ENCODE assay signal across 21 cellular contexts in genomic region chr17:50469671-50470305, GRCh38. TPM values are rescaled to one million over a fixed set of nuclear protein-coding genes. Genes with fewer than 3 reads are reported as not detected.
DNase-seq lines count a peak whose midpoint lies in the region; ATAC-seq and TF ChIP-seq lines count a peak whose summit lies in the region.
"Had no signal": no experiment of that assay in that cellular context is flagged by ENCODE, and none has a peak within 500 bp of the region (broad histone marks: within the 10 kb centered on the region; RNA-seq: fewer than 3 reads in every experiment).

No MANE protein-coding gene starts in this region.

- peaks cover 37% of the 10 kb centered on the region for H3K27me3 Mint-ChIP-seq in GM23338 (ENCODE audit: insufficient read depth, low read depth, poor library complexity)
- H3K27me3 Mint-ChIP-seq in central memory CD8-positive, alpha-beta T cell, result peaks cover 31% of the 10 kb centered on the region
- peaks cover 14% of the 10 kb centered on the region for H3K27me3 Mint-ChIP-seq in activated CD4-positive, alpha-beta T cell treated with anti-CD3 and anti-CD28 coated beads, Interleukin-2, amount 10 ng/mL, durations not matched to agents 7 days and 5 days

- DNase-seq in GM23338 (ENCODE audit: low spot score), result peak; percentile 31
- DNase-seq in central memory CD8-positive, alpha-beta T cell (ENCODE audit: low spot score in 2 of 2), result no peak
- no peak for DNase-seq in AML-193 (lab: John Stamatoyannopoulos, UW)
- no peak for DNase-seq in Right ventricle myocardium superior
- DNase-seq in activated CD4-positive, alpha-beta T cell treated with anti-CD3 and anti-CD28 coated beads, Interleukin-2, amount 10 ng/mL, durations not matched to agents 7 days and 5 days, result no peak
- DNase-seq: activated CD4-positive, alpha-beta T cell treated with anti-CD3 and anti-CD28 coated beads, Interleukin-2, amount 10 ng/mL, durations not matched to agents 24 days and 14 days; DMS 273 treated with DMSO at 0.1 percent for 48 hours; KBM-7; MV-4-11; NCI-H187 treated with DMSO at 0.1 percent for 48 hours; T-cell had no signal

- peaks cover 7% of the 10 kb centered on the region; the same call in 1 of the 2 replicates for H4K20me1 ChIP-seq in GM23338 (replicated peaks; ENCODE audit: insufficient read depth)

- no peak overlapping the region for H3K27ac Mint-ChIP-seq in GM23338
- no peak overlapping the region for H3K27ac Mint-ChIP-seq in central memory CD8-positive, alpha-beta T cell (ENCODE audit: low read depth)
- no peak overlapping the region for H3K27ac Mint-ChIP-seq in activated CD4-positive, alpha-beta T cell treated with anti-CD3 and anti-CD28 coated beads, Interleukin-2, amount 10 ng/mL, durations not matched to agents 7 days and 5 days
- H3K27ac Mint-ChIP-seq: activated CD4-positive, alpha-beta T cell treated with anti-CD3 and anti-CD28 coated beads, Interleukin-2, amount 10 ng/mL, durations not matched to agents 24 days and 14 days; activated T-helper 17 cell treated with anti-CD3 and anti-CD28 coated beads, Interleukin-2, amount 50 U/mL, for 72 hours; T-cell had no signal

- H3K36me3 Mint-ChIP-seq in GM23338 (ENCODE audit: low read depth), result peaks cover 4% of the 10 kb centered on the region; the same call in 1 of the 3 replicates
- peaks cover 2% of the 10 kb centered on the region for H3K36me3 Mint-ChIP-seq in central memory CD8-positive, alpha-beta T cell (ENCODE audit: insufficient read depth)
- no peaks in the 10 kb centered on the region for H3K36me3 Mint-ChIP-seq in activated CD4-positive, alpha-beta T cell treated with anti-CD3 and anti-CD28 coated beads, Interleukin-2, amount 10 ng/mL, durations not matched to agents 7 days and 5 days (ENCODE audit: low read depth)

- POLR2A ChIA-PET in activated CD4-positive, alpha-beta T cell treated with anti-CD3 and anti-CD28 coated beads, Interleukin-2, amount 10 ng/mL, durations not matched to agents 7 days and 5 days (lab: Charles Lee), result no interaction called here

- H3K9me2 ChIP-seq in GM23338 (ENCODE audit: insufficient read depth), result no peaks in the 10 kb centered on the region

- H3F3A ChIP-seq in GM23338 (replicated peaks; ENCODE audit: low read depth), result 0 out of 2 replicates have a peak, but pooled peaks cover 4% of the 10 kb centered on the region

- H3K4me1 Mint-ChIP-seq in GM23338, result peaks cover 21% of the 10 kb centered on the region
- H3K4me1 Mint-ChIP-seq in central memory CD8-positive, alpha-beta T cell, result peaks cover 20% of the 10 kb centered on the region
- H3K4me1 Mint-ChIP-seq in activated CD4-positive, alpha-beta T cell treated with anti-CD3 and anti-CD28 coated beads, Interleukin-2, amount 10 ng/mL, durations not matched to agents 7 days and 5 days, result peaks cover 18% of the 10 kb centered on the region

- H3K79me2 ChIP-seq in GM23338 (replicated peaks; ENCODE audit: insufficient read depth), result no peaks in the 10 kb centered on the region

- CTCF ChIA-PET in activated CD4-positive, alpha-beta T cell treated with anti-CD3 and anti-CD28 coated beads, Interleukin-2, amount 10 ng/mL, durations not matched to agents 7 days and 5 days (lab: Charles Lee), result interaction anchor here (1.0 kb wide), 1 partner anchor 9 kb away, joined by 3 read pairs; the partner anchor contains the start of gene RSAD1

- H3K27ac ChIP-seq in GM23338 (ENCODE audit: low read depth), result no peak overlapping the region
- H3K27ac ChIP-seq in mucosa of rectum (ENCODE audit: low read depth in 2 of 2, low read length in 2 of 2), result peak overlapping the region; percentile 69 to 71
- H3K27ac ChIP-seq in skeletal muscle tissue (ENCODE audit: low read depth, low read length), result peak overlapping the region; percentile 29
- H3K27ac ChIP-seq: epithelial cell of prostate, GM23248 had no signal

- peak; percentile 18 for ATAC-seq in GM23338
- no peak for ATAC-seq in central memory CD8-positive, alpha-beta T cell (replicated peaks; ENCODE audit: extremely low read depth, poor library complexity, severe bottlenecking)
- ATAC-seq in Right ventricle myocardium superior (ENCODE audit: poor library complexity), result no peak
- ATAC-seq in GM18861 (IDR thresholded peaks at IDR 0.05; ENCODE audit: unreplicated experiment), result no peak
- ATAC-seq: activated T-helper 17 cell treated with anti-CD3 and anti-CD28 coated beads, Interleukin-2, amount 50 U/mL, for 72 hours; GM12878 had no signal

- H3K4me2 ChIP-seq in GM23338, result peak overlapping the region; percentile 95

- intact Hi-C loops in Right ventricle myocardium superior (cut with DNase I), result no loop called here

- peaks cover 34% of the 10 kb centered on the region for H3K27me3 ChIP-seq in GM23338 (ENCODE audit: insufficient read depth)
- peaks cover 0 to 3% of the 10 kb centered on the region in 2 donors for H3K27me3 ChIP-seq in mucosa of rectum (ENCODE audit: control insufficient read depth in 2 of 2, insufficient read depth in 2 of 2, low read length in 2 of 2)
- H3K27me3 ChIP-seq in skeletal muscle tissue (ENCODE audit: control insufficient read depth in 3 of 3, insufficient read depth in 3 of 3, low read length in 3 of 3), result peaks cover 0 to 9% (median 4%) of the 10 kb centered on the region in 3 donors

- H2AFZ ChIP-seq in GM23338, result no peak overlapping the region
- H2AFZ ChIP-seq: GM23248 had no signal

- H3K4me3 ChIP-seq in GM23338 (peak overlapping the region; percentile 74), mucosa of rectum (ENCODE audit: low read length in 2 of 2) (peak overlapping the region in 1 of 2 donors; percentile 26), skeletal muscle tissue (ENCODE audit: low read length in 3 of 3) (peak overlapping the region in 1 of 3 donors; percentile 64)
- H3K4me3 ChIP-seq: GM12878 had no signal

- H3K4me3 Mint-ChIP-seq in GM23338, result peak overlapping the region; percentile 61; the same call in 2 of the 3 replicates
- H3K4me3 Mint-ChIP-seq in central memory CD8-positive, alpha-beta T cell, result peak overlapping the region; percentile 9
- H3K4me3 Mint-ChIP-seq in activated CD4-positive, alpha-beta T cell treated with anti-CD3 and anti-CD28 coated beads, Interleukin-2, amount 10 ng/mL, durations not matched to agents 7 days and 5 days, result no peak overlapping the region
- H3K4me3 Mint-ChIP-seq: activated CD4-positive, alpha-beta T cell treated with anti-CD3 and anti-CD28 coated beads, Interleukin-2, amount 10 ng/mL, durations not matched to agents 24 days and 14 days; activated T-helper 17 cell treated with anti-CD3 and anti-CD28 coated beads, Interleukin-2, amount 50 U/mL, for 72 hours had no signal

- H3K4me1 ChIP-seq in GM23338 (ENCODE audit: insufficient read depth) (peaks cover 16% of the 10 kb centered on the region; the same call in 1 of the 2 replicates), mucosa of rectum (ENCODE audit: control insufficient read depth in 2 of 2, insufficient read depth in 2 of 2, low read length in 2 of 2) (peaks cover 31 to 50% of the 10 kb centered on the region in 2 donors), skeletal muscle tissue (ENCODE audit: control insufficient read depth in 3 of 3, insufficient read depth in 3 of 3, low read length in 3 of 3) (peaks cover 47 to 65% (median 48%) of the 10 kb centered on the region in 3 donors)

- H3K36me3 ChIP-seq in GM23338 (ENCODE audit: insufficient read depth), result no peaks in the 10 kb centered on the region
- peaks cover 19 to 29% of the 10 kb centered on the region in 2 donors for H3K36me3 ChIP-seq in mucosa of rectum (ENCODE audit: control insufficient read depth in 2 of 2, insufficient read depth in 2 of 2, low read length in 2 of 2)
- H3K36me3 ChIP-seq in skeletal muscle tissue (ENCODE audit: control insufficient read depth in 3 of 3, insufficient read depth in 3 of 3, low read length in 3 of 3), result peaks cover 5 to 9% (median 7%) of the 10 kb centered on the region in 3 donors

- H3K9ac ChIP-seq in mucosa of rectum (ENCODE audit: low read depth in 1 of 2, low read length in 2 of 2) (peak overlapping the region; percentile 9 to 13), skeletal muscle tissue (ENCODE audit: low read depth in 1 of 3, low read length in 3 of 3) (peak overlapping the region in 2 of 3 donors; percentile 10 to 69)
- H3K9ac ChIP-seq: GM23248 had no signal

- H3K9me3 ChIP-seq in mucosa of rectum (ENCODE audit: control insufficient read depth in 2 of 2, low read length in 2 of 2) (no peaks in the 10 kb centered on the region), skeletal muscle tissue (ENCODE audit: control insufficient read depth in 3 of 3, low read length in 3 of 3) (no peaks in the 10 kb centered on the region)

- no peaks in the 10 kb centered on the region; the same call in 2 of the 3 replicates for H3K9me3 Mint-ChIP-seq in GM23338
- no peaks in the 10 kb centered on the region for H3K9me3 Mint-ChIP-seq in central memory CD8-positive, alpha-beta T cell
- no peaks in the 10 kb centered on the region for H3K9me3 Mint-ChIP-seq in activated CD4-positive, alpha-beta T cell treated with anti-CD3 and anti-CD28 coated beads, Interleukin-2, amount 10 ng/mL, durations not matched to agents 7 days and 5 days
- H3K9me3 Mint-ChIP-seq: activated CD4-positive, alpha-beta T cell treated with anti-CD3 and anti-CD28 coated beads, Interleukin-2, amount 10 ng/mL, durations not matched to agents 24 days and 14 days; activated T-helper 17 cell treated with anti-CD3 and anti-CD28 coated beads, Interleukin-2, amount 50 U/mL, for 72 hours; T-cell had no signal

- no peak for TF ChIP-seq CTCF in GM23338 (conservative IDR thresholded peaks at IDR 0.05; ENCODE audit: low read depth in 2 of 2)

RNA-seq across cellular contexts. Expression of gene CHAD, which starts 1.1 kb away (rescaled TPM):
- total RNA-seq in GM23338 (2014; rRNA removed; shearing (Covaris generic)), result not detected in 2 replicates
- polyA plus RNA-seq in GM23338 (2016; fragmentation: Nextera tagmentation; extraction: Ambion mirVana), result 0.18 TPM in 1 of 2 replicates, not detected in the other
- 1.6 TPM for total RNA-seq in skeletal muscle tissue
- 0.27 TPM for total RNA-seq in Right ventricle myocardium superior
- total RNA-seq in activated CD4-positive, alpha-beta T cell treated with anti-CD3 and anti-CD28 coated beads, Interleukin-2, amount 10 ng/mL, durations not matched to agents 7 days and 5 days, result not detected
- total RNA-seq: activated CD4-positive, alpha-beta T cell treated with anti-CD3 and anti-CD28 coated beads, Interleukin-2, amount 10 ng/mL, durations not matched to agents 24 days and 14 days; activated T-helper 17 cell treated with anti-CD3 and anti-CD28 coated beads, Interleukin-2, amount 50 U/mL, for 72 hours; bronchial epithelial cell; fibroblast of villous mesenchyme; GM12878; GM23248; T-cell had no signal
- polyA plus RNA-seq: CD14-positive monocyte, GM23248 had no signal

RNA-seq across cellular contexts. Expression of gene RSAD1, which starts 8.9 kb away (rescaled TPM):
- 27.5 and 28.7 TPM in 2 replicates for total RNA-seq in GM23338 (2014; rRNA removed; shearing (Covaris generic))
- 16.5 and 18.4 TPM in 2 replicates for polyA plus RNA-seq in GM23338 (2016; fragmentation: Nextera tagmentation; extraction: Ambion mirVana)
- total RNA-seq in skeletal muscle tissue, result 12.0 TPM
- 49.7 TPM for total RNA-seq in Right ventricle myocardium superior
- 10 to 100 TPM; 22.5 to 25.1 TPM for total RNA-seq in activated CD4-positive, alpha-beta T cell treated with anti-CD3 and anti-CD28 coated beads, Interleukin-2, amount 10 ng/mL, durations not matched to agents 7 days and 5 days

RNA-seq across cellular contexts. Expression of gene MYCBPAP, which starts 38.5 kb away (rescaled TPM):
- total RNA-seq in GM23338 (2014; rRNA removed; shearing (Covaris generic)), result 0.63 and 4.6 TPM in 2 replicates
- polyA plus RNA-seq in GM23338 (2016; fragmentation: Nextera tagmentation; extraction: Ambion mirVana), result 1.7 and 1.8 TPM in 2 replicates
- under 0.01 TPM for total RNA-seq in skeletal muscle tissue
- 0.43 TPM for total RNA-seq in Right ventricle myocardium superior
- 1 to 10 TPM; 3.0 to 4.8 TPM for total RNA-seq in activated CD4-positive, alpha-beta T cell treated with anti-CD3 and anti-CD28 coated beads, Interleukin-2, amount 10 ng/mL, durations not matched to agents 7 days and 5 days
- polyA plus RNA-seq: CD14-positive monocyte had no signal

RNA-seq across cellular contexts. Expression of gene ACSF2, which starts 43.8 kb away (rescaled TPM):
- 12.4 and 12.8 TPM in 2 replicates for total RNA-seq in GM23338 (2014; rRNA removed; shearing (Covaris generic))
- polyA plus RNA-seq in GM23338 (2016; fragmentation: Nextera tagmentation; extraction: Ambion mirVana), result 6.9 and 7.5 TPM in 2 replicates
- total RNA-seq in skeletal muscle tissue (51.1 TPM), Right ventricle myocardium superior (25.0 TPM)
- 10 to 100 TPM; 24.5 to 31.4 TPM for total RNA-seq in activated CD4-positive, alpha-beta T cell treated with anti-CD3 and anti-CD28 coated beads, Interleukin-2, amount 10 ng/mL, durations not matched to agents 7 days and 5 days
